ENCODE assay signal across 8 cellular contexts in the genomic region with DNA sequence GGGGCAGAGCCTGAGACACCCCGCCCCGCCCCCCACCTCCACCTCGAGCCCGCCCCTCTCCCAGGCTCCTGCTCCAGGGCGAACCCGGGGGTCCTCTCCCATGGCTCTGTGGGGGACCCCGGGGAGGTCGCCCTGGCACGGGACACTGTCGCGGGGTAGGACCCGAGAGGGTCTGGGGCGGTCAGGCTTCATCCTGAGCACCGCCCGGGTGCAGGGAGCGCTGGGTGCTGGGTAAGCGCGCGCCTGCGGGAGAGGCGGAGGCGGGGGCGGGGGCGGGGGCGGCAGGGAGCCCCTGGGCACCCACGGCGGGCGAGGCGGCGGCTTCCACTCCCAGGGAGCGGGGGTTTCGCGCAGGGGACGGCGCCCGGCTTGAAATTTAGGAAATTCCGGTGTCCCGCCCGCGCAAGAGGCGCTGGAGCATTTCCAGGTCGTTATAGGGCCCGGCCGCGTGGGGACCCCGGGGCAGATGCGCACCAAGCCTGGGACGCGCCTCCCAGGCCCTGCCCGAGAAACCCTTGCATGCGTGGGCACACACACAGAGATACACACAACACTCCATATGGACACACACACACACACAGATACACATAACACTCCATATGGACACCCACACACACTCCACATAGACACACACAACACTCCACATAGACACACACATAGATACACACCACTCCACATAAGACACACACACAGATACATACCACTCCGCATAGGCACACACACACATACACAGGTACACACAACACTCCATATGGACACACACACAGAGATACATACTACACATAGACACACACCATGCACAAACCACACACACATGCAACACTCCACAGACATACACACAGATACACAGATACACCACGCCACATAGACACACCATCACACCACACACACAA. TPM values are rescaled to one million over a fixed set of nuclear protein-coding genes. Genes with fewer than 3 reads are reported as not detected.
DNase-seq lines count a peak whose midpoint lies in the region; ATAC-seq and TF ChIP-seq lines count a peak whose summit lies in the region.

No MANE protein-coding gene starts in this region.

- peaks cover 5 to 17% (median 11%) of the 10 kb centered on the region in 5 donors for H3K36me3 Mint-ChIP-seq in naive thymus-derived CD4-positive, alpha-beta T cell

- peak; percentile 77 for ATAC-seq in body of pancreas
- ATAC-seq in naive thymus-derived CD4-positive, alpha-beta T cell, result peak; percentile 63

- no peak for TF ChIP-seq EP300 in transverse colon (IDR thresholded peaks at IDR 0.05; ENCODE audit: low read depth)

- TF ChIP-seq CTCF in RWPE1 (conservative IDR thresholded peaks at IDR 0.05; ENCODE audit: low read depth), result no peak
- peak in 1 of 7 experiments; percentile 30 for TF ChIP-seq CTCF in body of pancreas (IDR thresholded peaks at IDR 0.05)
- TF ChIP-seq CTCF in transverse colon (IDR thresholded peaks at IDR 0.05), result no peak

- H3K27me3 ChIP-seq in body of pancreas, result no peaks in the 10 kb centered on the region
- H3K27me3 ChIP-seq in naive thymus-derived CD4-positive, alpha-beta T cell (ENCODE audit: control insufficient read depth in 2 of 2, insufficient read depth in 2 of 2, low read length in 2 of 2), result no peaks in the 10 kb centered on the region
- H3K27me3 ChIP-seq in transverse colon, result peaks cover 16% of the 10 kb centered on the region

- WGBS in body of pancreas, 2 donors, result 15 to 92% methylated on average over 2 to 26 of the region's 53 CpGs
- WGBS in transverse colon (ENCODE audit: low coverage in 1 of 2), 2 donors, result 17% methylated on average over 17 of the region's 53 CpGs; no CpG with 5 or more reads in 1 of the 2 donors

- peaks cover 11 to 24% (median 15%) of the 10 kb centered on the region in 11 donors for H3K9me3 Mint-ChIP-seq in naive thymus-derived CD4-positive, alpha-beta T cell

- H3K4me3 ChIP-seq in body of pancreas, result no peak overlapping the region
- H3K4me3 ChIP-seq in naive thymus-derived CD4-positive, alpha-beta T cell (ENCODE audit: low read length), result no peak overlapping the region
- H3K4me3 ChIP-seq in transverse colon, result peak overlapping the region; percentile 31 to 51 (median 44)

- H3K27me3 Mint-ChIP-seq in naive thymus-derived CD4-positive, alpha-beta T cell, result peaks cover 0 to 17% (median 11%) of the 10 kb centered on the region in 5 donors

- peaks cover 0 to 4% (median 0%) of the 10 kb centered on the region in 3 donors for H3K9me3 ChIP-seq in body of pancreas
- H3K9me3 ChIP-seq in naive thymus-derived CD4-positive, alpha-beta T cell (ENCODE audit: control insufficient read depth in 2 of 3, low read length in 3 of 3), result peaks cover 0 to 8% (median 0%) of the 10 kb centered on the region in 3 experiments
- H3K9me3 ChIP-seq in transverse colon, result peaks cover 11 to 12% of the 10 kb centered on the region in 2 donors

- TF ChIP-seq POLR2A in body of pancreas (IDR thresholded peaks at IDR 0.05), result no peak
- no peak for TF ChIP-seq POLR2A in transverse colon (IDR thresholded peaks at IDR 0.05)

- H3K36me3 ChIP-seq in body of pancreas (replicated peaks in 1 of 2; ENCODE audit: insufficient read depth in 1 of 2, low read depth in 2 of 2), result no peaks in the 10 kb centered on the region
- no peaks in the 10 kb centered on the region for H3K36me3 ChIP-seq in naive thymus-derived CD4-positive, alpha-beta T cell (ENCODE audit: control insufficient read depth in 2 of 3, insufficient read depth in 3 of 3, low read length in 3 of 3)
- no peaks in the 10 kb centered on the region for H3K36me3 ChIP-seq in transverse colon

- in situ Hi-C loops in transverse colon (cut with MboI; ENCODE audit: low pct_ligation_motif_present in 1 of 4, low pct_unique_long_range_greater_than_20kb in 1 of 4, low sequenced_read_pairs in 3 of 4), result loop anchor here in 1 of 4 donors (10.0 kb wide), 1 partner anchor 116 kb away; no protein-coding TSS in a partner anchor

- DNase-seq in GM19238 (ENCODE audit: insufficient read length, low spot score) (peak; percentile 54), RWPE1 (ENCODE audit: low spot score) (peak; percentile 12), body of pancreas (peak in 1 of 4 donors; percentile 12), transverse colon (peak; percentile 18), NCI-H1092 (lab: John Stamatoyannopoulos, UW) (no peak), T1000 (lab: John Stamatoyannopoulos, UW) (no peak), DMS153 treated with DMSO at 0.1 percent for 48 hours (lab: John Stamatoyannopoulos, UW; ENCODE audit: unreplicated experiment) (no peak)
- DNase-seq in naive thymus-derived CD4-positive, alpha-beta T cell, result peak; percentile 59 to 81 (median 68)

- H3K27ac ChIP-seq in RWPE1 (no peak overlapping the region), body of pancreas (no peak overlapping the region), transverse colon (peak overlapping the region in 3 of 4 donors; percentile 11 to 46 (median 30))
- H3K27ac ChIP-seq in naive thymus-derived CD4-positive, alpha-beta T cell (ENCODE audit: low read depth, low read length), result peak overlapping the region; percentile 64

- peaks cover 0 to 26% (median 7%) of the 10 kb centered on the region in 7 donors for H3K4me1 Mint-ChIP-seq in naive thymus-derived CD4-positive, alpha-beta T cell

- POLR2A ChIA-PET in RWPE1 (lab: Yijun Ruan, JAX; ENCODE audit: low non-redundant PET), result no interaction called here
- POLR2A ChIA-PET in naive thymus-derived CD4-positive, alpha-beta T cell (lab: Charles Lee), result no interaction called here

- CTCF ChIA-PET in RWPE1 (lab: Yijun Ruan, JAX), result no interaction called here
- CTCF ChIA-PET in naive thymus-derived CD4-positive, alpha-beta T cell (lab: Charles Lee), result no interaction called here

- peaks cover 19% of the 10 kb centered on the region for H3K4me1 ChIP-seq in body of pancreas
- H3K4me1 ChIP-seq in naive thymus-derived CD4-positive, alpha-beta T cell (ENCODE audit: control insufficient read depth in 2 of 2, insufficient read depth in 2 of 2, low read length in 2 of 2), result peaks cover 21 to 22% of the 10 kb centered on the region in 2 donors
- H3K4me1 ChIP-seq in transverse colon, result peaks cover 0 to 15% (median 8%) of the 10 kb centered on the region in 4 donors

- intact Hi-C loops in body of pancreas (cut with DNase I) (no loop called here), transverse colon (cut with DNase I; ENCODE audit: low total_unique reads) (loop anchor here (2.0 to 10.0 kb wide), 2 partner anchors 34 to 234 kb away; no protein-coding TSS in a partner anchor)
- intact Hi-C loops in naive thymus-derived CD4-positive, alpha-beta T cell (cut with micrococcal nuclease), result loop anchor here (1.0 to 5.0 kb wide), 9 partner anchors 24 to 731 kb away; partner anchors contain the start of genes C21orf58 (in 1 of the 2), PCBP3 (in 1 of the 2), PCNT (in 1 of the 2) and POFUT2 (in 1 of the 2)

- H3K27ac Mint-ChIP-seq in naive thymus-derived CD4-positive, alpha-beta T cell, result no peak overlapping the region

- peak overlapping the region in 2 of 10 donors; percentile 18 to 37 for H3K4me3 Mint-ChIP-seq in naive thymus-derived CD4-positive, alpha-beta T cell

RNA-seq across cellular contexts. Expression of gene SLC19A1, which starts 48.7 kb away (rescaled TPM):
- total RNA-seq in body of pancreas (1 to 10 TPM; 2.6 to 7.0 TPM), transverse colon (10 to 100 TPM in 3 of 4 donors, 1 to 10 TPM in 1; 8.3 to 24.1 (median 17.3) TPM)
- total RNA-seq in naive thymus-derived CD4-positive, alpha-beta T cell, result 10 to 100 TPM; 10.5 to 49.1 (median 21.6) TPM
- 10 to 100 TPM; 11.7 to 15.6 TPM for polyA plus RNA-seq in naive thymus-derived CD4-positive, alpha-beta T cell

RNA-seq across cellular contexts. Expression of gene PCBP3, which starts 52.6 kb away (rescaled TPM):
- 1 to 10 TPM; 1.3 to 4.6 TPM for total RNA-seq in body of pancreas
- 1 to 10 TPM; 1.2 to 5.2 (median 4.0) TPM for total RNA-seq in naive thymus-derived CD4-positive, alpha-beta T cell
- polyA plus RNA-seq in naive thymus-derived CD4-positive, alpha-beta T cell, result 1 to 10 TPM; 1.5 to 1.6 TPM
- total RNA-seq in transverse colon, result 1 to 10 TPM in 3 of 4 donors, under 1 TPM in 1; 0.80 to 7.8 (median 5.3) TPM

Comparison
In these comparisons a context has a peak if more than half of its experiments do, and no peak if none do; other contexts are left out.
1. DNase-seq: peak in GM19238 (single experiment), RWPE1 (single experiment), naive thymus-derived CD4-positive, alpha-beta T cell (9 of 9) and transverse colon (single experiment); none in NCI-H1092 (single experiment), T1000 (single experiment) and DMS153 treated with DMSO at 0.1 percent for 48 hours (single experiment).
2. H3K27ac ChIP-seq: peak in naive thymus-derived CD4-positive, alpha-beta T cell (single experiment) and transverse colon (3 of 4); none in RWPE1 (single experiment) and body of pancreas (0 of 4).
3. H3K4me3 ChIP-seq: peak in transverse colon (4 of 4); none in body of pancreas (0 of 2) and naive thymus-derived CD4-positive, alpha-beta T cell (single experiment).